ENCODE assay signal across 16 cellular contexts in genomic region chr13:54563286-54563685, GRCh38.
DNase-seq lines count a peak whose midpoint lies in the region; ATAC-seq and TF ChIP-seq lines count a peak whose summit lies in the region.
"Had no signal": no experiment of that assay in that cellular context is flagged by ENCODE, and none has a peak within 500 bp of the region (broad histone marks: within the 10 kb centered on the region; RNA-seq: fewer than 3 reads in every experiment).

No MANE protein-coding gene starts in this region.

- no peaks in the 10 kb centered on the region for H3K79me2 ChIP-seq in mammary epithelial cell (ENCODE audit: insufficient read depth, low read length)

- no TSS peak for BruUV-seq in MCF 10A (replicated peaks; lab: Mats Ljungman, UMichigan)
- BruUV-seq in mammary epithelial cell (replicated peaks; lab: Mats Ljungman, UMichigan) = no TSS peak

- DNase-seq in MCF 10A (ENCODE audit: unreplicated experiment) = peak; percentile 0
- no peak for DNase-seq in mammary epithelial cell
- peak; percentile 3 for DNase-seq in RKO (ENCODE audit: low spot score)
- peak; percentile 8 for DNase-seq in astrocyte of the hippocampus (ENCODE audit: low read depth, low spot score)
- DNase-seq in GOT3 (lab: John Stamatoyannopoulos, UW) = no peak
- DNase-seq in activated naive CD4-positive, alpha-beta T cell treated with anti-CD3 and anti-CD28 coated beads, Interleukin-2, amount 50 U/mL, for 72 hours (ENCODE audit: low spot score in 2 of 2) = no peak
- no peak for DNase-seq in MG63
- DNase-seq: Calu3; CD4-positive, alpha-beta memory T cell; DMS79 treated with DMSO at 0.1 percent for 48 hours had no signal

- H3K9me3 Mint-ChIP-seq in MCF 10A (ENCODE audit: unreplicated experiment) = no peaks in the 10 kb centered on the region
- peaks cover 0 to 10% of the 10 kb centered on the region in 2 donors for H3K9me3 Mint-ChIP-seq in activated naive CD4-positive, alpha-beta T cell treated with anti-CD3 and anti-CD28 coated beads, Interleukin-2, amount 50 U/mL, for 72 hours

- dilution Hi-C loops in mammary epithelial cell (cut with HindIII; ENCODE audit: low sequenced_read_pairs) = no loop called here

- TF ChIP-seq CTCF in MCF 10A (IDR thresholded peaks at IDR 0.05; ENCODE audit: unreplicated experiment) = no peak
- TF ChIP-seq CTCF in mammary epithelial cell (conservative IDR thresholded peaks at IDR 0.05 in 1 of 2, IDR thresholded peaks at IDR 0.05 in 1 of 2; ENCODE audit: extremely low read depth in 1 of 2, insufficient read depth in 1 of 2, low read depth in 1 of 2, low read length in 2 of 2) = no peak

- no peak for ATAC-seq in activated naive CD4-positive, alpha-beta T cell treated with anti-CD3 and anti-CD28 coated beads, Interleukin-2, amount 50 U/mL, for 72 hours
- ATAC-seq: A549, GM12878 had no signal

- no peaks in the 10 kb centered on the region for H3K36me3 Mint-ChIP-seq in MCF 10A (ENCODE audit: insufficient read depth, unreplicated experiment)
- peaks cover 0 to 4% of the 10 kb centered on the region in 2 donors for H3K36me3 Mint-ChIP-seq in activated naive CD4-positive, alpha-beta T cell treated with anti-CD3 and anti-CD28 coated beads, Interleukin-2, amount 50 U/mL, for 72 hours
- H3K36me3 Mint-ChIP-seq: CD14-positive monocyte; CD4-positive, alpha-beta memory T cell had no signal

- intact Hi-C loops in MCF 10A (cut with micrococcal nuclease) (no loop called here), mammary epithelial cell (cut with micrococcal nuclease) (no loop called here)

- CTCF ChIA-PET in MCF 10A (lab: Yijun Ruan, JAX) (interaction anchor here (0.7 kb wide), 2 partner anchors 26 to 208 kb away, joined by 3 read pairs; no protein-coding TSS in a partner anchor), mammary epithelial cell (lab: Charles Lee; ENCODE audit: low non-redundant PET) (no interaction called here)

- no peaks in the 10 kb centered on the region for H3K4me1 Mint-ChIP-seq in MCF 10A (ENCODE audit: insufficient read depth, unreplicated experiment)
- H3K4me1 Mint-ChIP-seq: CD14-positive monocyte; CD4-positive, alpha-beta memory T cell had no signal

- H3K4me3 ChIP-seq in mammary epithelial cell (replicated peaks in 1 of 3; ENCODE audit: insufficient read depth in 1 of 3, low read depth in 2 of 3, low read length in 3 of 3) = no peak overlapping the region
- H3K4me3 ChIP-seq in MG63 = no peak overlapping the region
- H3K4me3 ChIP-seq: A549, BLaER1, GM12878, HAP-1 had no signal

- H3K9ac ChIP-seq in mammary epithelial cell (ENCODE audit: insufficient read depth, low read length) = no peak overlapping the region
- H3K9ac ChIP-seq: BLaER1 had no signal

- WGBS in mammary epithelial cell (ENCODE audit: low coverage, missing lambda C conversion rate) = 0% methylated on average over 1 of the region's 2 CpGs

- H3K4me2 ChIP-seq in mammary epithelial cell (ENCODE audit: insufficient read depth, low read depth, low read length) = no peak overlapping the region
- H3K4me2 ChIP-seq: A549, BLaER1 had no signal

- H3K27ac Mint-ChIP-seq in MCF 10A (ENCODE audit: low read depth, unreplicated experiment) = no peak overlapping the region
- no peak overlapping the region for H3K27ac Mint-ChIP-seq in activated naive CD4-positive, alpha-beta T cell treated with anti-CD3 and anti-CD28 coated beads, Interleukin-2, amount 50 U/mL, for 72 hours
- H3K27ac Mint-ChIP-seq: CD14-positive monocyte; CD4-positive, alpha-beta memory T cell had no signal

- in situ Hi-C loops in mammary epithelial cell (cut with MboI; ENCODE audit: low sequenced_read_pairs in 2 of 2) = no loop called here

- H3K36me3 ChIP-seq in mammary epithelial cell (ENCODE audit: insufficient read depth, low read length) = no peaks in the 10 kb centered on the region
- H3K36me3 ChIP-seq in MG63 = no peaks in the 10 kb centered on the region
- H3K36me3 ChIP-seq: BLaER1, HAP-1 had no signal

- no peak overlapping the region for H3K4me3 Mint-ChIP-seq in MCF 10A (ENCODE audit: unreplicated experiment)
- H3K4me3 Mint-ChIP-seq: CD14-positive monocyte; CD4-positive, alpha-beta memory T cell had no signal

- H3K27me3 ChIP-seq in mammary epithelial cell (ENCODE audit: insufficient read depth, low read length) = no peaks in the 10 kb centered on the region
- no peaks in the 10 kb centered on the region for H3K27me3 ChIP-seq in MG63
- H3K27me3 ChIP-seq: BLaER1 had no signal

- no peaks in the 10 kb centered on the region for H3K27me3 Mint-ChIP-seq in MCF 10A (ENCODE audit: insufficient read depth, unreplicated experiment)
- H3K27me3 Mint-ChIP-seq: CD4-positive, alpha-beta memory T cell had no signal

- POLR2A ChIA-PET in MCF 10A (lab: Yijun Ruan, JAX) = no interaction called here

- peaks cover 3% of the 10 kb centered on the region for H3K9me3 ChIP-seq in mammary epithelial cell (replicated peaks; ENCODE audit: insufficient read depth, low read length)
- no peaks in the 10 kb centered on the region for H3K9me3 ChIP-seq in MG63
- H3K9me3 ChIP-seq: A549, BLaER1, HAP-1 had no signal

- H2AFZ ChIP-seq in mammary epithelial cell (ENCODE audit: low read depth, low read length) = no peak overlapping the region

- H3K27ac ChIP-seq in mammary epithelial cell (ENCODE audit: insufficient read depth, low read depth, low read length) = no peak overlapping the region
- H3K27ac ChIP-seq: 22Rv1, A549, BLaER1 had no signal

- no peaks in the 10 kb centered on the region for H4K20me1 ChIP-seq in mammary epithelial cell (ENCODE audit: insufficient read depth, low read length)
- H4K20me1 ChIP-seq: BLaER1 had no signal

- H3K4me1 ChIP-seq in mammary epithelial cell (ENCODE audit: insufficient read depth, low read length) = no peaks in the 10 kb centered on the region
- H3K4me1 ChIP-seq: A549, BLaER1 had no signal

Comparison
In these comparisons a context has a peak if more than half of its experiments do, and no peak if none do; other contexts are left out.
1. DNase-seq: peak in MCF 10A (single experiment), RKO (single experiment) and astrocyte of the hippocampus (single experiment); none in mammary epithelial cell (single experiment), GOT3 (single experiment), activated naive CD4-positive, alpha-beta T cell treated with anti-CD3 and anti-CD28 coated beads, Interleukin-2, amount 50 U/mL, for 72 hours (0 of 2) and MG63 (single experiment).